Comparison of ENCODE assay signal across 9 cellular contexts in genomic region chr6:143060354-143060805, GRCh38. TPM values are rescaled to one million over a fixed set of nuclear protein-coding genes. Genes with fewer than 3 reads are reported as not detected.
DNase-seq lines count a peak whose midpoint lies in the region; ATAC-seq, FAIRE-seq and TF ChIP-seq lines count a peak whose summit lies in the region.
"Had no signal": no experiment of that assay in that cellular context is flagged by ENCODE, and none has a peak within 500 bp of the region (broad histone marks: within the 10 kb centered on the region; RNA-seq: fewer than 3 reads in every experiment).

No MANE protein-coding gene starts in this region.

- CTCF ChIA-PET in activated CD4-positive, alpha-beta memory T cell treated with anti-CD3 and anti-CD28 coated beads for 36 hours (lab: Charles Lee): interaction anchor here (0.5 to 1.5 kb wide), 5 partner anchors 36 to 585 kb away, joined by 3 read pairs; no protein-coding TSS in a partner anchor

- no peaks in the 10 kb centered on the region for H3K9me3 ChIP-seq in duodenal mucosa (ENCODE audit: control insufficient read depth in 1 of 2, low read length in 2 of 2)
- no peaks in the 10 kb centered on the region for H3K9me3 ChIP-seq in lower lobe of right lung

- TF ChIP-seq CTCF in lower lobe of right lung (IDR thresholded peaks at IDR 0.05): no peak

- H3K27me3 Mint-ChIP-seq in activated CD4-positive, alpha-beta memory T cell treated with anti-CD3 and anti-CD28 coated beads for 36 hours: no peaks in the 10 kb centered on the region

- H3K4me3 ChIP-seq in duodenal mucosa (ENCODE audit: low read depth in 1 of 2, low read length in 2 of 2): peak overlapping the region; percentile 81 to 91
- peak overlapping the region; percentile 75 for H3K4me3 ChIP-seq in lower lobe of right lung

- H3K9me3 Mint-ChIP-seq in activated CD4-positive, alpha-beta memory T cell treated with anti-CD3 and anti-CD28 coated beads for 36 hours: no peaks in the 10 kb centered on the region

- in situ Hi-C loops in ACHN (cut with HindIII; ENCODE audit: low pct_ligation_motif_present, low pct_unique_long_range_greater_than_20kb, low sequenced_read_pairs): no loop called here

- peak overlapping the region; percentile 88 to 91 for H3K9ac ChIP-seq in duodenal mucosa (ENCODE audit: low read depth in 1 of 2, low read length in 2 of 2)

- H3K36me3 Mint-ChIP-seq in activated CD4-positive, alpha-beta memory T cell treated with anti-CD3 and anti-CD28 coated beads for 36 hours: no peaks in the 10 kb centered on the region

- intact Hi-C loops in activated CD4-positive, alpha-beta memory T cell treated with anti-CD3 and anti-CD28 coated beads for 36 hours (cut with micrococcal nuclease): loop anchor here (1.0 to 5.0 kb wide), 4 partner anchors 37 to 390 kb away; partner anchors contain the start of genes ADAT2 and PEX3
- intact Hi-C loops in lower lobe of right lung (cut with DNase I): no loop called here

- peak overlapping the region; percentile 92 for H3K27ac Mint-ChIP-seq in activated CD4-positive, alpha-beta memory T cell treated with anti-CD3 and anti-CD28 coated beads for 36 hours

- H3K36me3 ChIP-seq in duodenal mucosa (ENCODE audit: control insufficient read depth in 1 of 2, insufficient read depth in 2 of 2, low read length in 2 of 2): no peaks in the 10 kb centered on the region
- no peaks in the 10 kb centered on the region for H3K36me3 ChIP-seq in lower lobe of right lung

- peaks cover 23% of the 10 kb centered on the region for H3K4me1 Mint-ChIP-seq in activated CD4-positive, alpha-beta memory T cell treated with anti-CD3 and anti-CD28 coated beads for 36 hours (ENCODE audit: low read depth)

- H3K4me3 Mint-ChIP-seq in activated CD4-positive, alpha-beta memory T cell treated with anti-CD3 and anti-CD28 coated beads for 36 hours: peak overlapping the region; percentile 89

- POLR2A ChIA-PET in activated CD4-positive, alpha-beta memory T cell treated with anti-CD3 and anti-CD28 coated beads for 36 hours (lab: Charles Lee): interaction anchor here (0.6 kb wide), 1 partner anchor 678 kb away, joined by 4 read pairs; no protein-coding TSS in a partner anchor

- ATAC-seq in HG03025 (IDR thresholded peaks at IDR 0.05; ENCODE audit: low FRiP score, unreplicated experiment): peak; percentile 70
- ATAC-seq in lower lobe of right lung: peak; percentile 93 to 95

- DNase-seq in ACHN (peak; percentile 92), GM18507 (ENCODE audit: extremely low spot score, insufficient read length, low read depth) (peak; percentile 55), NCI-H345 (lab: John Stamatoyannopoulos, UW) (peak; percentile 87), lower lobe of right lung (peak; percentile 91)
- peak; percentile 83 for DNase-seq in activated CD4-positive, alpha-beta memory T cell treated with anti-CD3 and anti-CD28 coated beads for 36 hours
- peak; percentile 22 to 41 (median 38) for DNase-seq in stimulated activated CD4-positive, alpha-beta T cell treated with anti-CD3 and anti-CD28 coated beads, TNF-alpha, amount 100 ng/mL, for 1 hour (ENCODE audit: low read depth in 3 of 3, low spot score in 1 of 3)

- H3K27me3 ChIP-seq in duodenal mucosa (ENCODE audit: control insufficient read depth in 1 of 2, insufficient read depth in 2 of 2, low read length in 2 of 2): no peaks in the 10 kb centered on the region
- no peaks in the 10 kb centered on the region for H3K27me3 ChIP-seq in lower lobe of right lung (ENCODE audit: low read depth)

- H3K4me1 ChIP-seq in duodenal mucosa (ENCODE audit: control insufficient read depth in 1 of 2, insufficient read depth in 2 of 2, low read length in 2 of 2): peaks cover 29 to 38% of the 10 kb centered on the region in 2 donors
- H3K4me1 ChIP-seq in lower lobe of right lung: peaks cover 16% of the 10 kb centered on the region

- H3K27ac ChIP-seq in duodenal mucosa (ENCODE audit: low read depth, low read length) (peak overlapping the region; percentile 94), lower lobe of right lung (peak overlapping the region; percentile 95)

- peak; percentile 12 for FAIRE-seq in GM18507 (lab: Jason Lieb, UNC)
- FAIRE-seq: TTC549 had no signal

RNA-seq across cellular contexts. Expression of gene AIG1, which starts 0.3 kb away (rescaled TPM):
- total RNA-seq in activated CD4-positive, alpha-beta memory T cell treated with anti-CD3 and anti-CD28 coated beads for 36 hours: 10 to 100 TPM; 15.7 to 16.1 TPM
- 29.6 TPM for total RNA-seq in lower lobe of right lung

Comparison
In these comparisons a context has a peak if more than half of its experiments do, and no peak if none do; other contexts are left out.
1. Peak in every context shown above with its lines: DNase-seq, ATAC-seq, H3K4me3 ChIP-seq and H3K27ac ChIP-seq.
2. DNase-seq: peak in every context shown above with its lines; median percentile 92 in ACHN; 91 in lower lobe of right lung; 87 in NCI-H345; 83 in activated CD4-positive, alpha-beta memory T cell treated with anti-CD3 and anti-CD28 coated beads for 36 hours; 55 in GM18507; 38 in stimulated activated CD4-positive, alpha-beta T cell treated with anti-CD3 and anti-CD28 coated beads, TNF-alpha, amount 100 ng/mL, for 1 hour.